ENCODE assay signal across 8 cellular contexts in genomic region chr11:46381046-46381835, GRCh38. TPM values are rescaled to one million over a fixed set of nuclear protein-coding genes. Genes with fewer than 3 reads are reported as not detected.
A peak's percentile ranks its signal among the peaks of the same experiment; 100 is the strongest.
DNase-seq lines count a peak whose midpoint lies in the region; ATAC-seq, FAIRE-seq and TF ChIP-seq lines count a peak whose summit lies in the region.

Gene MDK, plus strand, starts transcription at chr11:46381669. Its CDS starts 389 bp downstream, at chr11:46382058.

- CTCF ChIA-PET in CD4-positive, alpha-beta T cell (lab: Charles Lee) = no interaction called here
- CTCF ChIA-PET in activated CD4-positive, alpha-beta memory T cell treated with anti-CD3 and anti-CD28 coated beads, Interleukin-2, amount 10 ng/mL, durations not matched to agents 7 days and 5 days (lab: Charles Lee) = no interaction called here

- no peaks in the 10 kb centered on the region for H3K9me3 Mint-ChIP-seq in CD4-positive, alpha-beta T cell
- H3K9me3 Mint-ChIP-seq in activated CD4-positive, alpha-beta memory T cell treated with anti-CD3 and anti-CD28 coated beads, Interleukin-2, amount 10 ng/mL, durations not matched to agents 7 days and 5 days = no peaks in the 10 kb centered on the region
- H3K9me3 Mint-ChIP-seq in glutamatergic neuron (ENCODE audit: unreplicated experiment) = peaks cover 22% of the 10 kb centered on the region

- H3K27ac Mint-ChIP-seq in CD4-positive, alpha-beta T cell = peak within 1 kb of the TSS; percentile 57
- peak within 1 kb of the TSS; percentile 60 for H3K27ac Mint-ChIP-seq in activated CD4-positive, alpha-beta memory T cell treated with anti-CD3 and anti-CD28 coated beads, Interleukin-2, amount 10 ng/mL, durations not matched to agents 7 days and 5 days
- H3K27ac Mint-ChIP-seq in glutamatergic neuron (ENCODE audit: unreplicated experiment) = peak within 1 kb of the TSS; percentile 64

- H3K4me1 Mint-ChIP-seq in CD4-positive, alpha-beta T cell (ENCODE audit: low read depth) = peaks cover 4% of the 10 kb centered on the region
- H3K4me1 Mint-ChIP-seq in activated CD4-positive, alpha-beta memory T cell treated with anti-CD3 and anti-CD28 coated beads, Interleukin-2, amount 10 ng/mL, durations not matched to agents 7 days and 5 days = peaks cover 15% of the 10 kb centered on the region
- peaks cover 19% of the 10 kb centered on the region for H3K4me1 Mint-ChIP-seq in glutamatergic neuron (ENCODE audit: low read depth, unreplicated experiment)

- peak within 1 kb of the TSS; percentile 53 to 69 (median 60) for H3K4me3 ChIP-seq in pancreas

- TF ChIP-seq CTCF in CD4-positive, alpha-beta T cell (IDR thresholded peaks at IDR 0.05) = no peak
- TF ChIP-seq CTCF in glutamatergic neuron (IDR thresholded peaks at IDR 0.05; ENCODE audit: partially characterized antibody, unreplicated experiment) = no peak
- no peak for TF ChIP-seq CTCF in pancreas (IDR thresholded peaks at IDR 0.05)

- H3K4me3 Mint-ChIP-seq in CD4-positive, alpha-beta T cell = peak within 1 kb of the TSS; percentile 84
- peak within 1 kb of the TSS; percentile 70 for H3K4me3 Mint-ChIP-seq in activated CD4-positive, alpha-beta memory T cell treated with anti-CD3 and anti-CD28 coated beads, Interleukin-2, amount 10 ng/mL, durations not matched to agents 7 days and 5 days
- H3K4me3 Mint-ChIP-seq in glutamatergic neuron (ENCODE audit: unreplicated experiment) = peak within 1 kb of the TSS; percentile 85

- ATAC-seq in CD4-positive, alpha-beta T cell (ENCODE audit: poor library complexity) = peak; percentile 13
- ATAC-seq in HG02642 (IDR thresholded peaks at IDR 0.05; ENCODE audit: poor library complexity, unreplicated experiment) (peak; percentile 18), pancreas (peak; percentile 13 to 38 (median 24)), HG03175 (IDR thresholded peaks at IDR 0.05; ENCODE audit: unreplicated experiment) (no peak), HG02763 (IDR thresholded peaks at IDR 0.05; ENCODE audit: unreplicated experiment) (no peak)

- DNase-seq in CD4-positive, alpha-beta T cell = no peak
- no peak for DNase-seq in activated CD4-positive, alpha-beta memory T cell treated with anti-CD3 and anti-CD28 coated beads, Interleukin-2, amount 10 ng/mL, durations not matched to agents 7 days and 5 days
- DNase-seq in glutamatergic neuron (peak; percentile 83), pancreas (peak in 4 of 6 donors; percentile 35 to 82 (median 66)), GM19240 (ENCODE audit: insufficient read length, low spot score) (no peak)

- no peak for FAIRE-seq in pancreas (lab: Jason Lieb, UNC)

- H3K36me3 Mint-ChIP-seq in CD4-positive, alpha-beta T cell (ENCODE audit: low read depth) = peaks cover 23% of the 10 kb centered on the region
- peaks cover 24% of the 10 kb centered on the region for H3K36me3 Mint-ChIP-seq in activated CD4-positive, alpha-beta memory T cell treated with anti-CD3 and anti-CD28 coated beads, Interleukin-2, amount 10 ng/mL, durations not matched to agents 7 days and 5 days (ENCODE audit: low read depth)
- H3K36me3 Mint-ChIP-seq in glutamatergic neuron (ENCODE audit: unreplicated experiment) = peaks cover 5% of the 10 kb centered on the region

- peak within 1 kb of the TSS; percentile 61 for H3K27ac ChIP-seq in CD4-positive, alpha-beta T cell (ENCODE audit: low read depth, low read length)
- H3K27ac ChIP-seq in pancreas = peak within 1 kb of the TSS; percentile 7 to 85 (median 52)

- H3K4me1 ChIP-seq in pancreas = peaks cover 0 to 6% (median 0%) of the 10 kb centered on the region in 3 donors

- peaks cover 23% of the 10 kb centered on the region for H3K27me3 ChIP-seq in CD4-positive, alpha-beta T cell (ENCODE audit: control insufficient read depth, insufficient read depth, low read length)
- H3K27me3 ChIP-seq in pancreas = no peaks in the 10 kb centered on the region

- H3K9me3 ChIP-seq in CD4-positive, alpha-beta T cell (ENCODE audit: control insufficient read depth, low read length) = no peaks in the 10 kb centered on the region
- H3K9me3 ChIP-seq in pancreas = no peaks in the 10 kb centered on the region

- POLR2A ChIA-PET in CD4-positive, alpha-beta T cell (lab: Charles Lee) = interaction anchor here (0.7 to 1.0 kb wide), 4 partner anchors 10 to 138 kb away, joined by 3 to 6 read pairs (median 3); no protein-coding TSS in a partner anchor
- POLR2A ChIA-PET in activated CD4-positive, alpha-beta memory T cell treated with anti-CD3 and anti-CD28 coated beads, Interleukin-2, amount 10 ng/mL, durations not matched to agents 7 days and 5 days (lab: Charles Lee) = interaction anchor here (0.5 kb wide), 1 partner anchor 12 kb away, joined by 3 read pairs; no protein-coding TSS in a partner anchor

- H3K36me3 ChIP-seq in pancreas = peaks cover 0 to 6% (median 0%) of the 10 kb centered on the region in 3 donors

- WGBS in pancreas, 2 donors = 1% methylated on average over 49 to 93 of the region's 97 CpGs

- H3K27me3 Mint-ChIP-seq in CD4-positive, alpha-beta T cell = peaks cover 23% of the 10 kb centered on the region
- H3K27me3 Mint-ChIP-seq in activated CD4-positive, alpha-beta memory T cell treated with anti-CD3 and anti-CD28 coated beads, Interleukin-2, amount 10 ng/mL, durations not matched to agents 7 days and 5 days = peaks cover 21% of the 10 kb centered on the region
- H3K27me3 Mint-ChIP-seq in glutamatergic neuron (ENCODE audit: unreplicated experiment) = peaks cover 11% of the 10 kb centered on the region

- intact Hi-C loops in CD4-positive, alpha-beta T cell (cut with DNase I, micrococcal nuclease) = loop anchor here in 1 of 2 experiments (1.0 kb wide), 1 partner anchor 31 kb away; no protein-coding TSS in a partner anchor
- intact Hi-C loops in pancreas (cut with DNase I) = no loop called here

RNA-seq across cellular contexts. Expression of gene MDK, which starts in this region (rescaled TPM):
- total RNA-seq in CD4-positive, alpha-beta T cell = 1 to 10 TPM; 5.5 to 6.5 TPM
- total RNA-seq in activated CD4-positive, alpha-beta memory T cell treated with anti-CD3 and anti-CD28 coated beads, Interleukin-2, amount 10 ng/mL, durations not matched to agents 7 days and 5 days = 1 to 10 TPM; 3.5 to 4.1 TPM
- total RNA-seq in glutamatergic neuron (ENCODE audit: unreplicated experiment) = 846 TPM
- total RNA-seq in pancreas = 10 to 100 TPM in 4 of 6 donors, 1 to 10 TPM in 2; 4.3 to 84.4 (median 16.5) TPM
- polyA plus RNA-seq in pancreas = 10 to 100 TPM; 23.6 to 66.5 TPM

Comparison
In these comparisons a context has a peak if more than half of its experiments do, and no peak if none do; other contexts are left out.
1. ATAC-seq: peak in CD4-positive, alpha-beta T cell (single experiment), HG02642 (single experiment) and pancreas (4 of 4); none in HG03175 (single experiment) and HG02763 (single experiment).
2. DNase-seq: peak in glutamatergic neuron (single experiment) and pancreas (4 of 6); none in CD4-positive, alpha-beta T cell (0 of 10), activated CD4-positive, alpha-beta memory T cell treated with anti-CD3 and anti-CD28 coated beads, Interleukin-2, amount 10 ng/mL, durations not matched to agents 7 days and 5 days (single experiment) and GM19240 (single experiment).
3. Peak in every context shown above with its lines, with median percentiles within 50 percentile points of each other: H3K27ac Mint-ChIP-seq and H3K4me3 Mint-ChIP-seq.